In the genomic region with DNA sequence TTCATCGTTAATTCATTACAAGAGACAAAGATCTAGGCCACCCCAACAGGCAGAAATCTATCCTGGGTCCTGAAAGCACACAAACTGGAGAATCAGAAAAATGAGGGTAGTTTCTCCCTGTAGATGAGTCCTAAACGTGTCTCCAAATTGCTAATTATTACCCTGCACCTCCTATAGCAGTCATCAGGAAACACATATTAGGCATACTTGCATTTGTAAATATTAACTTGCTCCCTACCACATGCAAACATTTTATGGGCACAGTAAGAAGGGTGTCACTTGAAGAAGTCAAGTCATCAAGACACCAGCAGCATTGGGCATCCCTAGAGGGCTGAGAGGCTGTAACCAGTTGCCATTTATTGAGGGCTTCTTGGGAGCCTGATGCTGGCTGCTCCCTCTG, we compare ENCODE assay signal across 25 cellular contexts. TPM values are rescaled to one million over a fixed set of nuclear protein-coding genes. Genes with fewer than 3 reads are reported as not detected.
DNase-seq lines count a peak whose midpoint lies in the region; ATAC-seq, FAIRE-seq and TF ChIP-seq lines count a peak whose summit lies in the region.
"Had no signal": no experiment of that assay in that cellular context is flagged by ENCODE, and none has a peak within 500 bp of the region (broad histone marks: within the 10 kb centered on the region; RNA-seq: fewer than 3 reads in every experiment).

No MANE protein-coding gene starts in this region.

- no peaks in the 10 kb centered on the region for H3K79me2 ChIP-seq in GM12878 (ENCODE audit: control insufficient read depth, insufficient read depth, low read length)

- H3K4ac ChIP-seq in mesenchymal stem cell (ENCODE audit: low read depth in 1 of 2, low read length in 2 of 2), result no peak overlapping the region

- POLR2A ChIA-PET in GM12878 (lab: Charles Lee), result no interaction called here

- no peak for DNase-seq in activated naive CD8-positive, alpha-beta T cell treated with anti-CD3 and anti-CD28 coated beads for 36 hours
- DNase-seq in GM12878 (ENCODE audit: low read depth, low spot score), result no peak
- no peak for DNase-seq in mesenchymal stem cell
- DNase-seq in NCI-H1092 (lab: John Stamatoyannopoulos, UW), result no peak
- no peak for DNase-seq in effector memory CD4-positive, alpha-beta T cell
- DNase-seq: 8988T; AML-193; C1 segment of cervical spinal cord; DND-41; GOT3; HCEC 1CT; IMR-90; NCI-H1105 treated with DMSO at 0.1 percent for 48 hours; NCI-H2029 treated with DMSO at 0.1 percent for 48 hours; NCI-H226; NCI-H524; NCI-H774; NK-92 treated with Interleukin-12 subunit alpha and Interleukin-12 subunit beta, amount 100 ng/mL, for 24 hours; SJCRH30 had no signal

- H3K4me3 ChIP-seq in GM12878 (no peak overlapping the region), mesenchymal stem cell (ENCODE audit: insufficient read depth in 1 of 2, low read depth in 1 of 2, low read length in 2 of 2) (no peak overlapping the region)
- H3K4me3 ChIP-seq in effector memory CD4-positive, alpha-beta T cell (ENCODE audit: insufficient read depth, low read depth, low read length, poor library complexity, severe bottlenecking), result no peak overlapping the region
- H3K4me3 ChIP-seq: Peyer's patch, SJCRH30 had no signal

- H4K91ac ChIP-seq in mesenchymal stem cell (ENCODE audit: low read length), result no peak overlapping the region

- H3K27ac Mint-ChIP-seq in activated naive CD8-positive, alpha-beta T cell, result peak overlapping the region; percentile 79
- H3K27ac Mint-ChIP-seq in activated naive CD8-positive, alpha-beta T cell treated with anti-CD3 and anti-CD28 coated beads for 36 hours, result no peak overlapping the region

- no peaks in the 10 kb centered on the region for H3K27me3 Mint-ChIP-seq in activated naive CD8-positive, alpha-beta T cell
- no peaks in the 10 kb centered on the region for H3K27me3 Mint-ChIP-seq in activated naive CD8-positive, alpha-beta T cell treated with anti-CD3 and anti-CD28 coated beads for 36 hours

- no peak overlapping the region for H3K18ac ChIP-seq in mesenchymal stem cell (ENCODE audit: low read depth in 1 of 2, low read length in 2 of 2)

- no peaks in the 10 kb centered on the region for H3K9me3 Mint-ChIP-seq in activated naive CD8-positive, alpha-beta T cell (ENCODE audit: low read depth)
- peaks cover 20% of the 10 kb centered on the region for H3K9me3 Mint-ChIP-seq in activated naive CD8-positive, alpha-beta T cell treated with anti-CD3 and anti-CD28 coated beads for 36 hours

- SMC1A ChIA-PET in GM12878 (lab: Charles Lee; ENCODE audit: uncharacterized antibody, unreplicated experiment), result interaction anchor here (0.6 kb wide), 1 partner anchor 14 kb away, joined by 3 read pairs; no protein-coding TSS in a partner anchor

- TF ChIP-seq EP300 in GM12878 (IDR thresholded peaks at IDR 0.05; ENCODE audit: borderline replicate concordance in 1 of 2, control insufficient read depth in 1 of 2, low read depth in 2 of 2, low read length in 2 of 2), result no peak

- TF ChIP-seq CTCF in GM12878 (IDR thresholded peaks at IDR 0.05 in 2 of 3, conservative IDR thresholded peaks at IDR 0.05 in 1 of 3; ENCODE audit: control insufficient read depth in 2 of 3, extremely low read depth in 1 of 3, insufficient read depth in 1 of 3, low read depth in 3 of 3, low read length in 3 of 3), result no peak

- H3K4me2 ChIP-seq in GM12878 (ENCODE audit: control insufficient read depth, insufficient read depth), result no peak overlapping the region
- H3K4me2 ChIP-seq in mesenchymal stem cell (ENCODE audit: low read length, poor library complexity, severe bottlenecking), result peak overlapping the region; percentile 27
- H3K4me2 ChIP-seq: KMS-11 had no signal

- H3K23ac ChIP-seq in mesenchymal stem cell (ENCODE audit: low read length in 2 of 2), result no peak overlapping the region

- no peak overlapping the region for H2BK120ac ChIP-seq in mesenchymal stem cell (ENCODE audit: low read depth, low read length)

- no peaks in the 10 kb centered on the region for H3K79me1 ChIP-seq in mesenchymal stem cell (replicated peaks; ENCODE audit: low read length, poor library complexity, severe bottlenecking)

- H3K4me1 ChIP-seq in GM12878 (ENCODE audit: control insufficient read depth, insufficient read depth, low read length), result no peaks in the 10 kb centered on the region
- peaks cover 12% of the 10 kb centered on the region for H3K4me1 ChIP-seq in mesenchymal stem cell (ENCODE audit: control insufficient read depth, insufficient read depth, low read depth, low read length)
- H3K4me1 ChIP-seq in effector memory CD4-positive, alpha-beta T cell (ENCODE audit: control insufficient read depth, insufficient read depth, low read length, poor library complexity, severe bottlenecking), result no peaks in the 10 kb centered on the region
- H3K4me1 ChIP-seq: Peyer's patch, SJCRH30 had no signal

- peaks cover 16% of the 10 kb centered on the region for H3K36me3 Mint-ChIP-seq in activated naive CD8-positive, alpha-beta T cell
- peaks cover 35% of the 10 kb centered on the region for H3K36me3 Mint-ChIP-seq in activated naive CD8-positive, alpha-beta T cell treated with anti-CD3 and anti-CD28 coated beads for 36 hours

- BruUV-seq in GM12878 (replicated peaks; lab: Mats Ljungman, UMichigan), result no TSS peak

- no peak overlapping the region for H3K4me3 Mint-ChIP-seq in activated naive CD8-positive, alpha-beta T cell
- H3K4me3 Mint-ChIP-seq in activated naive CD8-positive, alpha-beta T cell treated with anti-CD3 and anti-CD28 coated beads for 36 hours, result no peak overlapping the region

- no peak overlapping the region for H2AFZ ChIP-seq in GM12878 (ENCODE audit: control insufficient read depth, low read depth, low read length)
- no peak overlapping the region for H2AFZ ChIP-seq in mesenchymal stem cell (ENCODE audit: low read depth, low read length)

- no peak for FAIRE-seq in GM12878 (lab: Jason Lieb, UNC)
- FAIRE-seq: GM12891 had no signal

- H3K36me3 ChIP-seq in GM12878 (ENCODE audit: control insufficient read depth in 2 of 2, insufficient read depth in 2 of 2, low read length in 1 of 2) (no peaks in the 10 kb centered on the region), mesenchymal stem cell (ENCODE audit: control insufficient read depth in 1 of 2, insufficient read depth in 2 of 2, low read depth in 1 of 2, low read length in 2 of 2) (no peaks in the 10 kb centered on the region)
- H3K36me3 ChIP-seq in effector memory CD4-positive, alpha-beta T cell (ENCODE audit: control insufficient read depth, insufficient read depth, low read length), result peaks cover 12% of the 10 kb centered on the region
- H3K36me3 ChIP-seq: Peyer's patch, SJCRH30 had no signal

- intact Hi-C loops in GM12878 (cut with micrococcal nuclease; ENCODE audit: unreplicated experiment), result no loop called here

- peaks cover 58% of the 10 kb centered on the region for H3K4me1 Mint-ChIP-seq in activated naive CD8-positive, alpha-beta T cell (ENCODE audit: low read depth)
- peaks cover 45% of the 10 kb centered on the region for H3K4me1 Mint-ChIP-seq in activated naive CD8-positive, alpha-beta T cell treated with anti-CD3 and anti-CD28 coated beads for 36 hours

- H3K9ac ChIP-seq in GM12878 (ENCODE audit: control insufficient read depth, insufficient read depth, low read length) (no peak overlapping the region), mesenchymal stem cell (ENCODE audit: low read length) (no peak overlapping the region)
- H3K9ac ChIP-seq: KMS-11 had no signal

- peak overlapping the region; percentile 43 for H2AK5ac ChIP-seq in mesenchymal stem cell (ENCODE audit: low read length, severe bottlenecking)

- CTCF ChIA-PET in GM12878 (lab: Yijun Ruan, JAX), result interaction anchor here (1.3 to 1.4 kb wide), 2 partner anchors 97 to 139 kb away, joined by 3 to 8 read pairs; no protein-coding TSS in a partner anchor

- ATAC-seq in GM12878 (peak; percentile 40), GM21423 (IDR thresholded peaks at IDR 0.05; ENCODE audit: unreplicated experiment) (no peak)

- no peak overlapping the region for H2BK12ac ChIP-seq in mesenchymal stem cell (ENCODE audit: low read length in 2 of 2)

- RAD21 ChIA-PET in GM12878 (lab: Charles Lee; ENCODE audit: unreplicated experiment), result interaction anchor here (0.8 kb wide), 1 partner anchor 139 kb away, joined by 3 read pairs; no protein-coding TSS in a partner anchor

- H3K27me3 ChIP-seq in GM12878 (replicated peaks in 1 of 2; ENCODE audit: control insufficient read depth in 2 of 2, insufficient read depth in 2 of 2, low read length in 1 of 2), result no peaks in the 10 kb centered on the region; a peak in 1 of 4 replicates
- H3K27me3 ChIP-seq in mesenchymal stem cell (ENCODE audit: control insufficient read depth in 1 of 2, insufficient read depth in 1 of 2, low read length in 2 of 2), result peaks cover 0 to 28% of the 10 kb centered on the region in 2 experiments
- no peaks in the 10 kb centered on the region for H3K27me3 ChIP-seq in effector memory CD4-positive, alpha-beta T cell (replicated peaks; ENCODE audit: control insufficient read depth, insufficient read depth, low read length, poor library complexity, severe bottlenecking)
- H3K27me3 ChIP-seq: Peyer's patch had no signal

- H2BK5ac ChIP-seq in mesenchymal stem cell (ENCODE audit: low read depth, low read length, poor library complexity, severe bottlenecking), result peak overlapping the region; percentile 87

- no peak for TF ChIP-seq POLR2A in GM12878 (IDR thresholded peaks at IDR 0.05; ENCODE audit: low read depth, low read length)

- no peak overlapping the region for H3K14ac ChIP-seq in mesenchymal stem cell (ENCODE audit: low read length in 2 of 2)

- in situ Hi-C loops in GM12878 (cut with MboI), result no loop called here

- H4K20me1 ChIP-seq in GM12878 (ENCODE audit: control insufficient read depth, insufficient read depth), result no peaks in the 10 kb centered on the region

- TF ChIP-seq RAD21 in GM12878 (IDR thresholded peaks at IDR 0.05; ENCODE audit: insufficient read depth, low read depth, low read length), result no peak

- no peaks in the 10 kb centered on the region; the same call in 2 of the 3 replicates for H3K9me3 ChIP-seq in GM12878 (replicated peaks; ENCODE audit: control insufficient read depth, insufficient read depth, low read length)
- H3K9me3 ChIP-seq in mesenchymal stem cell (ENCODE audit: control insufficient read depth, low read length), result no peaks in the 10 kb centered on the region
- H3K9me3 ChIP-seq in effector memory CD4-positive, alpha-beta T cell (ENCODE audit: control insufficient read depth, low read length), result no peaks in the 10 kb centered on the region
- H3K9me3 ChIP-seq: Peyer's patch, SJCRH30 had no signal

- H4K8ac ChIP-seq in mesenchymal stem cell (ENCODE audit: low read length), result no peak overlapping the region

- H2BK15ac ChIP-seq in mesenchymal stem cell (ENCODE audit: low read depth, poor library complexity, severe bottlenecking), result no peak overlapping the region

- no peak overlapping the region for H3K27ac ChIP-seq in GM12878 (ENCODE audit: control insufficient read depth, insufficient read depth)
- peak overlapping the region; percentile 92 for H3K27ac ChIP-seq in mesenchymal stem cell (ENCODE audit: low read length, poor library complexity, severe bottlenecking)
- H3K27ac ChIP-seq in effector memory CD4-positive, alpha-beta T cell (ENCODE audit: insufficient read depth, low read length, poor library complexity, severe bottlenecking), result no peak overlapping the region
- H3K27ac ChIP-seq: KMS-11, Peyer's patch, SJCRH30 had no signal

- 13% methylated on average over 2 of the region's 2 CpGs for WGBS in GM12878 (ENCODE audit: insufficient coverage, insufficient replicate concordance, low lambda C conversion rate, missing lambda C conversion rate)
- 72% methylated on average over 2 of the region's 2 CpGs for WGBS in mesenchymal stem cell

RNA-seq across cellular contexts. Expression of gene SIRPB1, which starts 17.9 kb away (rescaled TPM):
- 1 to 10 TPM; 4.3 to 4.5 TPM for total RNA-seq in activated naive CD8-positive, alpha-beta T cell treated with anti-CD3 and anti-CD28 coated beads for 36 hours
- total RNA-seq in GM12878 (2013; cell fraction: nucleolus; rRNA removed), result 114 and 121 TPM in 2 replicates
- total RNA-seq in GM12878 (2014; rRNA removed) (10.0 and 10.3 TPM in 2 replicates), GM12878 (2014; rRNA removed; fragmentation: Illumina TruSeq; extraction: Trizol) (8.2 and 12.0 TPM in 2 replicates), GM12878 (2021) (18.9 and 20.1 TPM in 2 replicates)
- polyA plus RNA-seq in GM12878 (2011; ENCODE audit: low read depth), result 3.0 TPM
- polyA plus RNA-seq in GM12878 (2011; rRNA removed) (2.7 and 3.4 TPM in 2 replicates), GM12878 (2014; fragmentation: Illumina TruSeq; extraction: Trizol) (22.3 and 26.0 TPM in 2 replicates), GM12878 (2014; fragmentation: Nextera tagmentation; extraction: Ambion mirVana) (10 to 100 TPM; 27.9 to 33.8 TPM), GM12878 (2014; rRNA removed) (17.0 and 17.9 TPM in 2 replicates), GM12878 (2016; fragmentation: Nextera tagmentation; extraction: Ambion mirVana) (1 to 10 TPM; 9.2 to 9.7 TPM)
- polyA plus RNA-seq in GM12878 (2011; cell fraction: cytosol; rRNA removed), result 4.0 and 4.3 TPM in 2 replicates
- 8.0 and 8.5 TPM in 2 replicates for polyA plus RNA-seq in GM12878 (2011; cell fraction: nucleus; rRNA removed)
- 1.2 and 2.9 TPM in 2 replicates for polyA plus RNA-seq in GM12878 (2012)
- polyA minus RNA-seq in GM12878 (2011; rRNA and poly(A)+ RNA removed), result 6.6 and 7.5 TPM in 2 replicates
- 2.8 and 3.7 TPM in 2 replicates for polyA minus RNA-seq in GM12878 (2011; cell fraction: cytosol; rRNA and poly(A)+ RNA removed)
- 2.2 and 4.6 TPM in 2 replicates for polyA minus RNA-seq in GM12878 (2011; cell fraction: nucleus; rRNA and poly(A)+ RNA removed)
- polyA plus RNA-seq in mesenchymal stem cell (2013, experiment 1 of 2), result 0.61 TPM
- 0.56 TPM for polyA plus RNA-seq in mesenchymal stem cell (2013, experiment 2 of 2)
- total RNA-seq: SJCRH30 had no signal
- polyA plus RNA-seq: AG04450 had no signal

RNA-seq across cellular contexts. Expression of gene SIRPG, which starts 19.8 kb away (rescaled TPM):
- 10 to 100 TPM; 34.1 to 35.8 TPM for total RNA-seq in activated naive CD8-positive, alpha-beta T cell treated with anti-CD3 and anti-CD28 coated beads for 36 hours
- 16.1 and 19.4 TPM in 2 replicates for total RNA-seq in GM12878 (2013; cell fraction: nucleolus; rRNA removed)
- total RNA-seq in GM12878 (2014; rRNA removed), result 2.6 and 4.3 TPM in 2 replicates
- 2.7 and 3.1 TPM in 2 replicates for total RNA-seq in GM12878 (2014; rRNA removed; fragmentation: Illumina TruSeq; extraction: Trizol)
- total RNA-seq in GM12878 (2021), result 3.4 and 4.0 TPM in 2 replicates
- polyA plus RNA-seq in GM12878 (2011; ENCODE audit: low read depth), result 3.2 TPM
- polyA plus RNA-seq in GM12878 (2011; rRNA removed), result 0.95 and 1.1 TPM in 2 replicates
- polyA plus RNA-seq in GM12878 (2011; cell fraction: cytosol; rRNA removed), result 1.4 and 1.7 TPM in 2 replicates
- polyA plus RNA-seq in GM12878 (2011; cell fraction: nucleus; rRNA removed), result 0.79 and 0.86 TPM in 2 replicates
- polyA plus RNA-seq in GM12878 (2012), result 0.20 and 1.1 TPM in 2 replicates
- 7.6 and 8.3 TPM in 2 replicates for polyA plus RNA-seq in GM12878 (2014; fragmentation: Illumina TruSeq; extraction: Trizol)
- 10 to 100 TPM; 10.0 to 13.0 TPM for polyA plus RNA-seq in GM12878 (2014; fragmentation: Nextera tagmentation; extraction: Ambion mirVana)
- 6.5 and 6.9 TPM in 2 replicates for polyA plus RNA-seq in GM12878 (2014; rRNA removed)
- polyA plus RNA-seq in GM12878 (2016; fragmentation: Nextera tagmentation; extraction: Ambion mirVana), result 1 to 10 TPM; 2.9 to 4.0 TPM
- polyA minus RNA-seq in GM12878 (2011; rRNA and poly(A)+ RNA removed), result 0.51 and 0.62 TPM in 2 replicates
- not detected in 2 replicates for polyA minus RNA-seq in GM12878 (2011; cell fraction: cytosol; rRNA and poly(A)+ RNA removed)
- polyA minus RNA-seq in GM12878 (2011; cell fraction: nucleus; rRNA and poly(A)+ RNA removed), result not detected in 2 replicates
- polyA plus RNA-seq in mesenchymal stem cell (2013, experiment 1 of 2), result not detected
- polyA plus RNA-seq in mesenchymal stem cell (2013, experiment 2 of 2), result not detected
- total RNA-seq: IMR-90, SJCRH30 had no signal
- polyA plus RNA-seq: AG04450, IMR-90 had no signal
